Comparison of ENCODE assay signal across 8 cellular contexts in genomic region chr1:55213885-55214213, GRCh38. TPM values are rescaled to one million over a fixed set of nuclear protein-coding genes. Genes with fewer than 3 reads are reported as not detected.
DNase-seq lines count a peak whose midpoint lies in the region; ATAC-seq and TF ChIP-seq lines count a peak whose summit lies in the region.

No MANE protein-coding gene starts in this region.

- H3K27ac ChIP-seq in SU-DHL-6 (ENCODE audit: low read depth, low read length), result no peak overlapping the region
- H3K27ac ChIP-seq in parathyroid adenoma, result no peak overlapping the region

- H3F3A ChIP-seq in SU-DHL-6 (ENCODE audit: insufficient read depth), result peaks cover 15% of the 10 kb centered on the region

- no peaks in the 10 kb centered on the region for H3K9me3 ChIP-seq in SU-DHL-6 (ENCODE audit: insufficient read depth, low read length)
- no peaks in the 10 kb centered on the region for H3K9me3 ChIP-seq in parathyroid adenoma (ENCODE audit: control insufficient read depth, low read length)

- peak overlapping the region; percentile 75 for H2AFZ ChIP-seq in SU-DHL-6 (ENCODE audit: low read depth, low read length, severe bottlenecking)
- H2AFZ ChIP-seq in parathyroid adenoma, result peak overlapping the region; percentile 53

- H3K36me3 ChIP-seq in GM06990 (ENCODE audit: control insufficient read depth, insufficient read depth, low read length) (no peaks in the 10 kb centered on the region), SU-DHL-6 (ENCODE audit: low read length) (no peaks in the 10 kb centered on the region), parathyroid adenoma (ENCODE audit: control insufficient read depth, insufficient read depth, low read length) (no peaks in the 10 kb centered on the region)

- no peaks in the 10 kb centered on the region for H3K9me3 Mint-ChIP-seq in endothelial cell (ENCODE audit: unreplicated experiment)

- H3K9ac ChIP-seq in SU-DHL-6 (ENCODE audit: low read length), result peak overlapping the region; percentile 91
- no peak overlapping the region for H3K9ac ChIP-seq in parathyroid adenoma

- H3K4me1 ChIP-seq in parathyroid adenoma, result peaks cover 8% of the 10 kb centered on the region

- peaks cover 7% of the 10 kb centered on the region for H3K27me3 Mint-ChIP-seq in endothelial cell (ENCODE audit: unreplicated experiment)

- peaks cover 63% of the 10 kb centered on the region for H3K4me1 Mint-ChIP-seq in endothelial cell (ENCODE audit: unreplicated experiment)

- H3K4me2 ChIP-seq in SU-DHL-6 (ENCODE audit: low read depth, low read length, poor library complexity, severe bottlenecking), result peak overlapping the region; percentile 78
- H3K4me2 ChIP-seq in parathyroid adenoma (ENCODE audit: low read length), result peak overlapping the region; percentile 98

- H3K79me2 ChIP-seq in SU-DHL-6 (ENCODE audit: insufficient read depth, low read length), result peaks cover 32% of the 10 kb centered on the region
- H3K79me2 ChIP-seq in parathyroid adenoma, result peaks cover 6% of the 10 kb centered on the region

- H3K27me3 ChIP-seq in GM06990 (replicated peaks; ENCODE audit: control insufficient read depth, insufficient read depth, low read length) (no peaks in the 10 kb centered on the region), SU-DHL-6 (ENCODE audit: low read length) (no peaks in the 10 kb centered on the region), parathyroid adenoma (ENCODE audit: control insufficient read depth, insufficient read depth, low read length) (no peaks in the 10 kb centered on the region)

- H3K36me3 Mint-ChIP-seq in endothelial cell (ENCODE audit: low read depth, unreplicated experiment), result peaks cover 13% of the 10 kb centered on the region

- H3K4me3 Mint-ChIP-seq in endothelial cell (ENCODE audit: unreplicated experiment), result peak overlapping the region; percentile 96

- DNase-seq in GM06990 (ENCODE audit: extremely low read depth, insufficient read length) (peak; percentile 31), endothelial cell (ENCODE audit: low spot score) (no peak), NCI-H146 (lab: John Stamatoyannopoulos, UW) (no peak)

- ATAC-seq in GM21390 (IDR thresholded peaks at IDR 0.05; ENCODE audit: unreplicated experiment) (no peak), HG03175 (IDR thresholded peaks at IDR 0.05; ENCODE audit: unreplicated experiment) (no peak), GM21825 (IDR thresholded peaks at IDR 0.05; ENCODE audit: unreplicated experiment) (no peak)

- H3K27ac Mint-ChIP-seq in endothelial cell (ENCODE audit: unreplicated experiment), result peak overlapping the region; percentile 53

- H4K20me1 ChIP-seq in SU-DHL-6 (ENCODE audit: low read depth, low read length), result no peaks in the 10 kb centered on the region

- no peaks in the 10 kb centered on the region for H3K9me2 ChIP-seq in SU-DHL-6 (replicated peaks; ENCODE audit: insufficient read depth, low read length)

- TF ChIP-seq CTCF in GM06990 (IDR thresholded peaks at IDR 0.05; ENCODE audit: insufficient read depth, low read length, poor library complexity, severe bottlenecking) (no peak), SU-DHL-6 (IDR thresholded peaks at IDR 0.05; ENCODE audit: insufficient read depth, low read length, poor library complexity, severe bottlenecking) (no peak), endothelial cell (IDR thresholded peaks at IDR 0.05; ENCODE audit: unreplicated experiment) (no peak), parathyroid adenoma (IDR thresholded peaks at IDR 0.05) (no peak)

- H3K4me3 ChIP-seq in GM06990 (replicated peaks; ENCODE audit: low read depth, low read length) (peak overlapping the region; percentile 93), SU-DHL-6 (ENCODE audit: insufficient read depth, low read length, poor library complexity, severe bottlenecking) (peak overlapping the region; percentile 84), parathyroid adenoma (ENCODE audit: low read depth, low read length) (peak overlapping the region; percentile 87)

RNA-seq across cellular contexts. Expression of gene USP24, which starts 1.3 kb away (rescaled TPM):
- total RNA-seq in endothelial cell (ENCODE audit: unreplicated experiment), result 37.7 TPM
